Comparison of ENCODE assay signal across 1 cellular context in genomic region chr1:40059292-40059959, GRCh38.
TF ChIP-seq lines count a peak whose summit lies in the region.

No MANE protein-coding gene starts in this region.

TF ChIP-seq in K562, 482 proteins besides CTCF, POLR2A, EP300 and RAD21 (continued from another document and continues in another):
- TF ChIP-seq ELK3 (CRISPR knock-in tag; IDR thresholded peaks at IDR 0.05) = no peak
- no peak for TF ChIP-seq ZNF77 (CRISPR knock-in tag; IDR thresholded peaks at IDR 0.05)
- no peak for TF ChIP-seq CHD2 (IDR thresholded peaks at IDR 0.05; ENCODE audit: low read depth, low read length)
- no peak; the same call in 1 of the 2 replicates for TF ChIP-seq ZNF589 (CRISPR knock-in tag; IDR thresholded peaks at IDR 0.05; ENCODE audit: low read depth)
- TF ChIP-seq ILK (tag; IDR thresholded peaks at IDR 0.05; ENCODE audit: borderline replicate concordance, low read depth) = no peak
- peak; percentile 45 for TF ChIP-seq RBBP5 (IDR thresholded peaks at IDR 0.05; ENCODE audit: borderline replicate concordance, insufficient read depth, low read length, poor library complexity, severe bottlenecking)
- no peak for TF ChIP-seq ZNF79 (CRISPR knock-in tag; IDR thresholded peaks at IDR 0.05; ENCODE audit: low read depth)
- TF ChIP-seq C11orf30 (IDR thresholded peaks at IDR 0.05; ENCODE audit: low read depth) = 0 out of 2 replicates have a peak, but pooled peaks have one; percentile 40
- TF ChIP-seq MAX (CRISPR knock-in tag; IDR thresholded peaks at IDR 0.05) = no peak
- TF ChIP-seq HDAC2 (IDR thresholded peaks at IDR 0.05) = no peak
- TF ChIP-seq RBM14 (IDR thresholded peaks at IDR 0.05; ENCODE audit: borderline replicate concordance, insufficient read depth, low read depth, low read length) = no peak
- TF ChIP-seq TAF7 (tag; IDR thresholded peaks at IDR 0.05) = no peak
- TF ChIP-seq PHF8 (IDR thresholded peaks at IDR 0.05; ENCODE audit: borderline replicate concordance, low read length) = no peak
- no peak; the same call in 1 of the 2 replicates for TF ChIP-seq GTF2E2 (tag; IDR thresholded peaks at IDR 0.05)
- TF ChIP-seq ZNF76 (CRISPR knock-in tag; IDR thresholded peaks at IDR 0.05; ENCODE audit: borderline replicate concordance) = no peak
- TF ChIP-seq THRA (IDR thresholded peaks at IDR 0.05) = no peak
- TF ChIP-seq GATA2 (CRISPR knock-in tag; IDR thresholded peaks at IDR 0.05) = peak; percentile 65; the same call in 1 of the 2 replicates
- TF ChIP-seq STAG1 (CRISPR knock-in tag; IDR thresholded peaks at IDR 0.05; ENCODE audit: borderline replicate concordance) = no peak
- no peak for TF ChIP-seq DACH1 (IDR thresholded peaks at IDR 0.05; ENCODE audit: partially characterized antibody)
- TF ChIP-seq DMBX1 (CRISPR knock-in tag; IDR thresholded peaks at IDR 0.05; ENCODE audit: borderline replicate concordance) = peak; percentile 43; the same call in 1 of the 2 replicates
- no peak for TF ChIP-seq ZBTB17 (CRISPR knock-in tag; IDR thresholded peaks at IDR 0.05)
- no peak for TF ChIP-seq NCOA6 (IDR thresholded peaks at IDR 0.05)
- no peak for TF ChIP-seq CREB1 (IDR thresholded peaks at IDR 0.05)
- no peak for TF ChIP-seq CREB1 (CRISPR knock-in tag; IDR thresholded peaks at IDR 0.05)
- no peak for TF ChIP-seq SNAPC5 (CRISPR knock-in tag; IDR thresholded peaks at IDR 0.05)
- no peak for TF ChIP-seq WHSC1 (IDR thresholded peaks at IDR 0.05; ENCODE audit: low read length)
- peak; percentile 56 for TF ChIP-seq EP400 (IDR thresholded peaks at IDR 0.05)
- no peak for TF ChIP-seq TFAP4 (CRISPR knock-in tag; IDR thresholded peaks at IDR 0.05; ENCODE audit: borderline replicate concordance)
- no peak for TF ChIP-seq HMGXB4 (CRISPR knock-in tag; IDR thresholded peaks at IDR 0.05)
- no peak for TF ChIP-seq GATAD2A (IDR thresholded peaks at IDR 0.05)
- no peak for TF ChIP-seq KDM5B (IDR thresholded peaks at IDR 0.05; ENCODE audit: insufficient replicate concordance, low read depth, low read length)
- TF ChIP-seq ZNF592 (IDR thresholded peaks at IDR 0.05) = no peak
- no peak for TF ChIP-seq OTX1 (CRISPR knock-in tag; IDR thresholded peaks at IDR 0.05)
- no peak for TF ChIP-seq PPARD (CRISPR knock-in tag; IDR thresholded peaks at IDR 0.05)
- TF ChIP-seq FOXK1 (CRISPR knock-in tag; IDR thresholded peaks at IDR 0.05; ENCODE audit: borderline replicate concordance) = no peak
- no peak for TF ChIP-seq RHOXF2B (CRISPR knock-in tag; conservative IDR thresholded peaks at IDR 0.05)
- TF ChIP-seq BCOR (IDR thresholded peaks at IDR 0.05) = no peak
- no peak for TF ChIP-seq RBM17 (IDR thresholded peaks at IDR 0.05; ENCODE audit: borderline replicate concordance, low read depth, low read length)
- TF ChIP-seq KAT8 (IDR thresholded peaks at IDR 0.05; ENCODE audit: low read depth) = no peak
- TF ChIP-seq PHB2 (IDR thresholded peaks at IDR 0.05; ENCODE audit: low read depth) = no peak; the same call in 1 of the 2 replicates
- TF ChIP-seq HOMEZ (CRISPR knock-in tag; IDR thresholded peaks at IDR 0.05) = no peak
- TF ChIP-seq SIRT6 (IDR thresholded peaks at IDR 0.05; ENCODE audit: low read depth, low read length) = no peak
- no peak for TF ChIP-seq POU5F1 (IDR thresholded peaks at IDR 0.05; ENCODE audit: borderline replicate concordance, low read depth, low read length, partially characterized antibody)
- TF ChIP-seq ZNF699 (CRISPR knock-in tag; IDR thresholded peaks at IDR 0.05; ENCODE audit: insufficient replicate concordance) = no peak
- TF ChIP-seq GTF2B (IDR thresholded peaks at IDR 0.05; ENCODE audit: extremely low read depth, insufficient read length) = no peak
- TF ChIP-seq ZMIZ1 (IDR thresholded peaks at IDR 0.05; ENCODE audit: low read depth in 2 of 2, low read length in 2 of 2) = peak in 1 of 2 experiments; percentile 74; a peak in 2 of 4 replicates
- TF ChIP-seq POLR2AphosphoS2 (IDR thresholded peaks at IDR 0.05; ENCODE audit: low read length) = no peak
- no peak for TF ChIP-seq BRCA1 (IDR thresholded peaks at IDR 0.05)
- no peak for TF ChIP-seq BRCA1 (CRISPR knock-in tag; IDR thresholded peaks at IDR 0.05)
- no peak for TF ChIP-seq ZBTB2 (IDR thresholded peaks at IDR 0.05)
